In genomic region chr4:42425146-42426065, GRCh38 we compare ENCODE assay signal across 19 cellular contexts. TPM values are rescaled to one million over a fixed set of nuclear protein-coding genes. Genes with fewer than 3 reads are reported as not detected.
"Had no signal": no experiment of that assay in that cellular context is flagged by ENCODE, and none has a peak within 500 bp of the region (broad histone marks: within the 10 kb centered on the region; RNA-seq: fewer than 3 reads in every experiment).

No MANE protein-coding gene starts in this region.

- FAIRE-seq: small intestine had no signal

- H3K9me3 ChIP-seq: heart right ventricle, left lung, testis had no signal

- H3K27me3 ChIP-seq: heart right ventricle, left lung, testis had no signal

- H3K4me1 ChIP-seq: heart right ventricle, left lung, testis had no signal

- DNase-seq: activated CD4-positive, alpha-beta T cell treated with anti-CD3 and anti-CD28 coated beads, Interleukin-2, amount 10 ng/mL, durations not matched to agents 7 days and 5 days; activated CD4-positive, CD25-positive, alpha-beta regulatory T cell treated with anti-CD3 and anti-CD28 coated beads, Interleukin-2, amount 50 U/mL, for 72 hours; activated CD8-positive, alpha-beta memory T cell treated with anti-CD3 and anti-CD28 coated beads, Interleukin-2, amount 10 ng/mL, durations not matched to agents 7 days and 5 days; activated CD8-positive, alpha-beta T cell treated with anti-CD3 and anti-CD28 coated beads for 36 hours; activated effector memory CD4-positive, alpha-beta T cell treated with anti-CD3 and anti-CD28 coated beads, Interleukin-2, amount 50 U/mL, for 16 hours; activated naive CD4-positive, alpha-beta T cell treated with anti-CD3 and anti-CD28 coated beads, Interleukin-2, amount 10 ng/mL, durations not matched to agents 7 days and 5 days; activated T-cell treated with anti-CD3 and anti-CD28 coated beads for 4 hours; foreskin fibroblast; heart right ventricle; kidney glomerular epithelial cell; occipital lobe; small intestine; T-helper 17 cell; testis had no signal

- H3K27ac ChIP-seq: cardiac muscle cell, heart right ventricle, left lung, testis had no signal

- H3K36me3 ChIP-seq: cardiac muscle cell had no signal

- H3K4me3 ChIP-seq: cardiac muscle cell, heart right ventricle, left lung, testis had no signal

RNA-seq across cellular contexts. Expression of gene SHISA3, which starts 28.1 kb away (rescaled TPM):
- total RNA-seq: chondrocyte, mononuclear cell, myocyte, T-helper 17 cell had no signal
